Comparison of ENCODE assay signal across 13 cellular contexts in the genomic region with DNA sequence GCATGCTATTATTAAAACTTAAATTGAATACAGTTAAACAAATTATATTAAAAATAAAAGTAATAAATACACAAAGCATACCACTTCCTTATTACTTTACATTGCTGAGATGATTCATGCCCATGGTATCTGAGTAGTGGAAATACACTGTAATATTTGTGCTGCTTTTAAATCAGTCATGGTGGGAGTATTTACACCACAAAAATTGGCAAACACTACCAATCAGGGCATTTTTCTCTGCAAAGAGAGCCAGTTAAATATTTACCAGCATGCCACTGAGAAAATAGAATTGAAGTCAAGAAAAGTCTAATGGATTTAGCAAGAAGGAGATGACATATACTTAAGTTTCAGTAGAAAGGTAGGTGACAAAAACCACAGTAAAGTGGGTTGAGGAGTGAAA. TPM values are rescaled to one million over a fixed set of nuclear protein-coding genes. Genes with fewer than 3 reads are reported as not detected.
A peak's percentile ranks its signal among the peaks of the same experiment; 100 is the strongest.
DNase-seq lines count a peak whose midpoint lies in the region; ATAC-seq lines count a peak whose summit lies in the region.
"Had no signal": no experiment of that assay in that cellular context is flagged by ENCODE, and none has a peak within 500 bp of the region (broad histone marks: within the 10 kb centered on the region; RNA-seq: fewer than 3 reads in every experiment).

No MANE protein-coding gene starts in this region.

- no peaks in the 10 kb centered on the region for H3K9me3 ChIP-seq in SJCRH30 (replicated peaks)
- H3K9me3 ChIP-seq: Caco-2, neutrophil, SJSA1 had no signal

- no peaks in the 10 kb centered on the region for H3K36me3 ChIP-seq in SJCRH30
- H3K36me3 ChIP-seq: neutrophil, SJSA1 had no signal

- H3K4me1 ChIP-seq in SJCRH30: no peaks in the 10 kb centered on the region
- H3K4me1 ChIP-seq: SJSA1 had no signal

- H3K4me3 ChIP-seq in SJCRH30: no peak overlapping the region
- H3K4me3 ChIP-seq: GM23338, SJSA1 had no signal

- DNase-seq in AG08395 (ENCODE audit: low spot score) (peak; percentile 26), HS-5 (ENCODE audit: low read depth) (peak; percentile 91), astrocyte of the hippocampus (ENCODE audit: low read depth, low spot score) (peak; percentile 64), left colon (no peak), NCI-H2081 (lab: John Stamatoyannopoulos, UW) (no peak), SJCRH30 (no peak)
- no peak for DNase-seq in stimulated activated CD4-positive, alpha-beta T cell treated with anti-CD3 and anti-CD28 coated beads, Interleukin-4, amount 100 ng/mL, for 4 hours
- DNase-seq: activated CD8-positive, alpha-beta memory T cell treated with anti-CD3 and anti-CD28 coated beads for 24 hours; Caco-2 had no signal

- ATAC-seq in left colon: peak; percentile 70
- ATAC-seq in HG03439 (IDR thresholded peaks at IDR 0.05; ENCODE audit: unreplicated experiment): no peak
- ATAC-seq: GM23338 had no signal

- H3K27me3 ChIP-seq in SJCRH30: peaks cover 2% of the 10 kb centered on the region; the same call in 1 of the 2 replicates

- intact Hi-C loops in left colon (cut with DNase I, micrococcal nuclease): no loop called here

- H3K27ac ChIP-seq in SJCRH30: no peak overlapping the region
- H3K27ac ChIP-seq: neutrophil, SJSA1 had no signal

RNA-seq across cellular contexts. Expression of a gene that starts 19.6 kb away (rescaled TPM):
- total RNA-seq in left colon: 100 to 1,000 TPM in 1 of 2 donors, 10 to 100 TPM in 1; 91.2 to 143 TPM
- total RNA-seq in SJCRH30 (2014; rRNA removed; shearing (Covaris generic)): 0.06 and 0.08 TPM in 2 replicates

Comparison
In these comparisons a context has a peak if more than half of its experiments do, and no peak if none do; other contexts are left out.
1. DNase-seq: peak in AG08395 (single experiment), HS-5 (single experiment) and astrocyte of the hippocampus (single experiment); none in left colon (0 of 2), stimulated activated CD4-positive, alpha-beta T cell treated with anti-CD3 and anti-CD28 coated beads, Interleukin-4, amount 100 ng/mL, for 4 hours (0 of 2), NCI-H2081 (0 of 2) and SJCRH30 (0 of 2).
2. RNA of a gene that starts 19.6 kb away (total RNA-seq): 91.2 to 143 TPM in left colon; 0.06 to 0.08 TPM in SJCRH30; every median in the first group is over 10 times any median in the second.